In the genomic region with DNA sequence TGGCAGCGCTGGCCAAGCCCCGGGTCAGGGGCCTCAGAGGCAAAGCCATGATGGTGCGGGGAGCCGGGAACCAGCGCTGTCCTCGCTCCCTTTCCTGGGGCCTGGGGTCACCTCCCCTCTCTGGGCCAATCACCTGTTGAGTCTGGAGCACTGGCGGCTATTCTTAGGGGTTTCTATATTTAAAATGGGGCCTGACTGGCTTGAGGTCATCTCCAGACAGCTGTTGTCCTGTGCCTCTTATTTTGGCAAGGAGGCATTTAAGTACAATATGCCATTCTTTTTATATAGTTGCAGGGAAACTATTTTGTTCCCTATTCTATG, we compare ENCODE assay signal across 1 cellular context.
TF ChIP-seq lines count a peak whose summit lies in the region.

COX6A2 (minus strand) TSS at position 84 of the 321 bp plus-strand sequence; CDS start at position 49, 35 bp downstream.

TF ChIP-seq in WTC11, 78 proteins besides CTCF, POLR2A, EP300 and RAD21 (continued from another document):
- TF ChIP-seq, protein P1, sequence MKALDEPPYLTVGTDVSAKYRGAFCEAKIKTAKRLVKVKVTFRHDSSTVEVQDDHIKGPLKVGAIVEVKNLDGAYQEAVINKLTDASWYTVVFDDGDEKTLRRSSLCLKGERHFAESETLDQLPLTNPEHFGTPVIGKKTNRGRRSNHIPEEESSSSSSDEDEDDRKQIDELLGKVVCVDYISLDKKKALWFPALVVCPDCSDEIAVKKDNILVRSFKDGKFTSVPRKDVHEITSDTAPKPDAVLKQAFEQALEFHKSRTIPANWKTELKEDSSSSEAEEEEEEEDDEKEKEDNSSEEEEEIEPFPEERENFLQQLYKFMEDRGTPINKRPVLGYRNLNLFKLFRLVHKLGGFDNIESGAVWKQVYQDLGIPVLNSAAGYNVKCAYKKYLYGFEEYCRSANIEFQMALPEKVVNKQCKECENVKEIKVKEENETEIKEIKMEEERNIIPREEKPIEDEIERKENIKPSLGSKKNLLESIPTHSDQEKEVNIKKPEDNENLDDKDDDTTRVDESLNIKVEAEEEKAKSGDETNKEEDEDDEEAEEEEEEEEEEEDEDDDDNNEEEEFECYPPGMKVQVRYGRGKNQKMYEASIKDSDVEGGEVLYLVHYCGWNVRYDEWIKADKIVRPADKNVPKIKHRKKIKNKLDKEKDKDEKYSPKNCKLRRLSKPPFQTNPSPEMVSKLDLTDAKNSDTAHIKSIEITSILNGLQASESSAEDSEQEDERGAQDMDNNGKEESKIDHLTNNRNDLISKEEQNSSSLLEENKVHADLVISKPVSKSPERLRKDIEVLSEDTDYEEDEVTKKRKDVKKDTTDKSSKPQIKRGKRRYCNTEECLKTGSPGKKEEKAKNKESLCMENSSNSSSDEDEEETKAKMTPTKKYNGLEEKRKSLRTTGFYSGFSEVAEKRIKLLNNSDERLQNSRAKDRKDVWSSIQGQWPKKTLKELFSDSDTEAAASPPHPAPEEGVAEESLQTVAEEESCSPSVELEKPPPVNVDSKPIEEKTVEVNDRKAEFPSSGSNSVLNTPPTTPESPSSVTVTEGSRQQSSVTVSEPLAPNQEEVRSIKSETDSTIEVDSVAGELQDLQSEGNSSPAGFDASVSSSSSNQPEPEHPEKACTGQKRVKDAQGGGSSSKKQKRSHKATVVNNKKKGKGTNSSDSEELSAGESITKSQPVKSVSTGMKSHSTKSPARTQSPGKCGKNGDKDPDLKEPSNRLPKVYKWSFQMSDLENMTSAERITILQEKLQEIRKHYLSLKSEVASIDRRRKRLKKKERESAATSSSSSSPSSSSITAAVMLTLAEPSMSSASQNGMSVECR (CRISPR knock-in tag; IDR thresholded peaks at IDR 0.05; ENCODE audit: borderline replicate concordance): no peak
- TF ChIP-seq IRF2 (CRISPR knock-in tag; IDR thresholded peaks at IDR 0.05; ENCODE audit: borderline replicate concordance, low read depth) (no peak), ATF1 (CRISPR knock-in tag; IDR thresholded peaks at IDR 0.05) (no peak)
TF ChIP-seq in WTC11: peak in this region for 0.
